Comparison of ENCODE assay signal across 10 cellular contexts in genomic region chr12:96501908-96502307, GRCh38. TPM values are rescaled to one million over a fixed set of nuclear protein-coding genes. Genes with fewer than 3 reads are reported as not detected.
DNase-seq lines count a peak whose midpoint lies in the region; ATAC-seq, FAIRE-seq and TF ChIP-seq lines count a peak whose summit lies in the region.
"Had no signal": no experiment of that assay in that cellular context is flagged by ENCODE, and none has a peak within 500 bp of the region (broad histone marks: within the 10 kb centered on the region; RNA-seq: fewer than 3 reads in every experiment).

No MANE protein-coding gene starts in this region.

- intact Hi-C loops in activated CD4-positive, alpha-beta T cell treated with anti-CD3 and anti-CD28 coated beads for 36 hours (cut with DNase I, micrococcal nuclease) = loop anchor here (1.0 to 5.0 kb wide), 3 partner anchors 12 to 100 kb away; partner anchors contain the start of genes CDK17 (in 1 of the 2) and CFAP54 (in 1 of the 2)
- intact Hi-C loops in OCI-LY7 (cut with micrococcal nuclease; ENCODE audit: unreplicated experiment) = loop anchor here (5.0 kb wide), 1 partner anchor 95 kb away; no protein-coding TSS in a partner anchor

- TF ChIP-seq CTCF in OCI-LY7 (conservative IDR thresholded peaks at IDR 0.05; ENCODE audit: low read length) (no peak), endodermal cell (conservative IDR thresholded peaks at IDR 0.05) (no peak)

- ATAC-seq in activated CD4-positive, alpha-beta T cell treated with anti-CD3 and anti-CD28 coated beads for 36 hours = no peak
- no peak for ATAC-seq in stimulated activated memory B cell treated with anti-CD40 and anti-IgM and Interleukin-4, amounts not matched to agents 10 μg/mL and 1 μg/mL and 100 μg/mL, for 72 hours

- no peaks in the 10 kb centered on the region for H3K9me3 Mint-ChIP-seq in activated CD4-positive, alpha-beta T cell treated with anti-CD3 and anti-CD28 coated beads for 36 hours (ENCODE audit: low read depth)
- H3K9me3 Mint-ChIP-seq in endodermal cell = peaks cover 2% of the 10 kb centered on the region
- no peaks in the 10 kb centered on the region for H3K9me3 Mint-ChIP-seq in stimulated activated memory B cell treated with anti-CD40 and anti-IgM and Interleukin-4, amounts not matched to agents 10 μg/mL and 1 μg/mL and 100 μg/mL, for 72 hours

- H3K36me3 ChIP-seq in OCI-LY7 (ENCODE audit: insufficient read depth, low read length) (no peaks in the 10 kb centered on the region), endodermal cell (ENCODE audit: control insufficient read depth, insufficient read depth, low read length) (no peaks in the 10 kb centered on the region)

- H3K4me1 ChIP-seq in OCI-LY7 (ENCODE audit: insufficient read depth, low read length, poor library complexity, severe bottlenecking) = peaks cover 26% of the 10 kb centered on the region
- no peaks in the 10 kb centered on the region for H3K4me1 ChIP-seq in endodermal cell (ENCODE audit: control insufficient read depth, insufficient read depth, low read length)

- no peaks in the 10 kb centered on the region for H3K36me3 Mint-ChIP-seq in activated CD4-positive, alpha-beta T cell treated with anti-CD3 and anti-CD28 coated beads for 36 hours (ENCODE audit: low read depth)
- H3K36me3 Mint-ChIP-seq in endodermal cell (ENCODE audit: low read depth) = no peaks in the 10 kb centered on the region
- no peaks in the 10 kb centered on the region for H3K36me3 Mint-ChIP-seq in stimulated activated memory B cell treated with anti-CD40 and anti-IgM and Interleukin-4, amounts not matched to agents 10 μg/mL and 1 μg/mL and 100 μg/mL, for 72 hours

- H3K4me1 Mint-ChIP-seq in activated CD4-positive, alpha-beta T cell treated with anti-CD3 and anti-CD28 coated beads for 36 hours = peaks cover 32% of the 10 kb centered on the region
- no peaks in the 10 kb centered on the region for H3K4me1 Mint-ChIP-seq in endodermal cell
- peaks cover 44% of the 10 kb centered on the region for H3K4me1 Mint-ChIP-seq in stimulated activated memory B cell treated with anti-CD40 and anti-IgM and Interleukin-4, amounts not matched to agents 10 μg/mL and 1 μg/mL and 100 μg/mL, for 72 hours

- no peaks in the 10 kb centered on the region for H4K20me1 ChIP-seq in OCI-LY7 (ENCODE audit: insufficient read depth, low read length)

- peak overlapping the region; percentile 79 for H3K27ac Mint-ChIP-seq in activated CD4-positive, alpha-beta T cell treated with anti-CD3 and anti-CD28 coated beads for 36 hours
- H3K27ac Mint-ChIP-seq in endodermal cell = peak overlapping the region; percentile 88
- H3K27ac Mint-ChIP-seq in stimulated activated memory B cell treated with anti-CD40 and anti-IgM and Interleukin-4, amounts not matched to agents 10 μg/mL and 1 μg/mL and 100 μg/mL, for 72 hours = peak overlapping the region; percentile 96

- no peaks in the 10 kb centered on the region for H3K79me2 ChIP-seq in OCI-LY7 (ENCODE audit: insufficient read depth, low read depth, low read length)

- POLR2A ChIA-PET in activated CD4-positive, alpha-beta T cell treated with anti-CD3 and anti-CD28 coated beads for 36 hours (lab: Charles Lee) = interaction anchor here (0.5 kb wide), 1 partner anchor 94 kb away, joined by 10 read pairs; no protein-coding TSS in a partner anchor
- POLR2A ChIA-PET in OCI-LY7 (lab: Charles Lee) = interaction anchor here (1.0 to 1.1 kb wide), 3 partner anchors 12 to 100 kb away, joined by 3 read pairs; partner anchors contain the start of gene CFAP54

- no peak for FAIRE-seq in H54 (lab: Jason Lieb, UNC)

- H3K9me3 ChIP-seq in OCI-LY7 (ENCODE audit: low read length) (no peaks in the 10 kb centered on the region), endodermal cell (ENCODE audit: control insufficient read depth, low read length) (no peaks in the 10 kb centered on the region)

- no peak overlapping the region for H3K27ac ChIP-seq in OCI-LY7 (ENCODE audit: low read depth, low read length, poor library complexity, severe bottlenecking)
- no peak overlapping the region for H3K27ac ChIP-seq in endodermal cell (ENCODE audit: low read depth, low read length)

- H3K9me2 ChIP-seq in OCI-LY7 (ENCODE audit: insufficient read depth, low read length) = no peaks in the 10 kb centered on the region

- peak overlapping the region; percentile 98 for H2AFZ ChIP-seq in OCI-LY7 (ENCODE audit: low read length)

- no peak for DNase-seq in activated CD4-positive, alpha-beta T cell treated with anti-CD3 and anti-CD28 coated beads for 36 hours
- DNase-seq in activated CD4-positive, alpha-beta T cell treated with anti-CD3 and anti-CD28 coated beads for 4 hours = no peak
- no peak for DNase-seq in OCI-LY7 (ENCODE audit: low spot score)
- no peak for DNase-seq in endodermal cell
- DNase-seq in H54 (ENCODE audit: insufficient read length, low spot score) = no peak
- no peak for DNase-seq in NCI-H1694 (lab: John Stamatoyannopoulos, UW)
- DNase-seq in kidney glomerular epithelial cell (lab: John Stamatoyannopoulos, UW) = no peak
- DNase-seq: MV-4-11; stimulated activated CD4-positive, alpha-beta T cell treated with anti-CD3 and anti-CD28 coated beads, Interleukin-4, amount 100 ng/mL, for 4 hours had no signal

- no peak for TF ChIP-seq POLR2A in H54 (IDR thresholded peaks at IDR 0.05; ENCODE audit: low read depth, low read length)

- no peak overlapping the region for H3K9ac ChIP-seq in endodermal cell (ENCODE audit: extremely low read depth, low read length, poor library complexity, severe bottlenecking)

- no peak overlapping the region for H3K4me3 Mint-ChIP-seq in activated CD4-positive, alpha-beta T cell treated with anti-CD3 and anti-CD28 coated beads for 36 hours
- H3K4me3 Mint-ChIP-seq in endodermal cell = no peak overlapping the region
- H3K4me3 Mint-ChIP-seq in stimulated activated memory B cell treated with anti-CD40 and anti-IgM and Interleukin-4, amounts not matched to agents 10 μg/mL and 1 μg/mL and 100 μg/mL, for 72 hours = no peak overlapping the region

- H3K4me3 ChIP-seq in OCI-LY7 (ENCODE audit: low read depth, low read length, poor library complexity, severe bottlenecking) (no peak overlapping the region), endodermal cell (ENCODE audit: low read length) (no peak overlapping the region)

- no TSS peak for BruUV-seq in OCI-LY7 (replicated peaks; lab: Mats Ljungman, UMichigan)

- no peak overlapping the region; the same call in 1 of the 2 replicates for H3K4me2 ChIP-seq in OCI-LY7 (ENCODE audit: low read length)

- no peaks in the 10 kb centered on the region for H3K27me3 Mint-ChIP-seq in activated CD4-positive, alpha-beta T cell treated with anti-CD3 and anti-CD28 coated beads for 36 hours
- peaks cover 4% of the 10 kb centered on the region for H3K27me3 Mint-ChIP-seq in endodermal cell (ENCODE audit: insufficient read depth)
- no peaks in the 10 kb centered on the region for H3K27me3 Mint-ChIP-seq in stimulated activated memory B cell treated with anti-CD40 and anti-IgM and Interleukin-4, amounts not matched to agents 10 μg/mL and 1 μg/mL and 100 μg/mL, for 72 hours

- CTCF ChIA-PET in activated CD4-positive, alpha-beta T cell treated with anti-CD3 and anti-CD28 coated beads for 36 hours (lab: Charles Lee) = interaction anchor here (1.3 to 3.6 kb wide), 3 partner anchors 11 to 15 kb away, joined by 3 to 21 read pairs (median 10); partner anchors contain the start of gene CFAP54
- CTCF ChIA-PET in OCI-LY7 (lab: Charles Lee; ENCODE audit: unreplicated experiment) = no interaction called here

- no peaks in the 10 kb centered on the region for H3K27me3 ChIP-seq in endodermal cell (ENCODE audit: control insufficient read depth, insufficient read depth, low read length, poor library complexity, severe bottlenecking)

RNA-seq across cellular contexts. Expression of gene CFAP54, which starts 12.5 kb away (rescaled TPM):
- under 1 TPM; 0.37 to 0.44 TPM for total RNA-seq in activated CD4-positive, alpha-beta T cell treated with anti-CD3 and anti-CD28 coated beads for 36 hours
- total RNA-seq in OCI-LY7 (2014; rRNA removed; shearing (Covaris generic)) = not detected in 2 replicates
- total RNA-seq in OCI-LY7 (2022) (0.53 TPM in 1 of 2 replicates, not detected in the other), endodermal cell (1 to 10 TPM; 1.5 to 1.7 TPM)
- 0.64 TPM for polyA plus RNA-seq in endodermal cell (2013, experiment 1 of 2)
- polyA plus RNA-seq in endodermal cell (2013, experiment 2 of 2) = 1.3 TPM
